11 cellular contexts compared by ENCODE assay signal in the genomic region with DNA sequence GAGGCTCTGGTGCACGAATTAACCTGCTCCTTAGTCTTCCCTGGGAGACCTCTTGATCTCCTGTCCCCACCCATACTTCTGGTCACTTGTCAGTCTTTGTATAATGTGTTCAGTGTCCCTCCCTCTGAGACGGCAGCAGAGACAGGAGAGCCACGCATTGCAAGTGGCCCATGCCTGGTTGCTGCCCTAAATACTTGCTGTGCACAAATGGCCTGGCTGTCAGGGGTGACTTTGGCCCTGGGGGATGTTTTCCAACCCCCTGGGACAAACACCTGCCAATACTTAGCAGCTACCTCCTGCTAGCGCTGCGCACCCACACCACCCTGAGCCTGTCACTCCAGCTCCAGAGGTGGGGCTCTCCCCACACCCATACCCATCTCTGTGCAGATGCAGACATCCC. TPM values are rescaled to one million over a fixed set of nuclear protein-coding genes. Genes with fewer than 3 reads are reported as not detected.
A peak's percentile ranks its signal among the peaks of the same experiment; 100 is the strongest.
DNase-seq lines count a peak whose midpoint lies in the region; ATAC-seq and TF ChIP-seq lines count a peak whose summit lies in the region.
"Had no signal": no experiment of that assay in that cellular context is flagged by ENCODE, and none has a peak within 500 bp of the region (broad histone marks: within the 10 kb centered on the region; RNA-seq: fewer than 3 reads in every experiment).

No MANE protein-coding gene starts in this region.

- peak overlapping the region; percentile 1 to 33 for H3K27ac ChIP-seq in breast epithelium
- H3K27ac ChIP-seq in mammary epithelial cell (ENCODE audit: insufficient read depth, low read depth, low read length) = no peak overlapping the region
- peak overlapping the region; percentile 68 to 80 for H3K27ac ChIP-seq in ascending aorta
- H3K27ac ChIP-seq in GM23338 (ENCODE audit: low read depth) = no peak overlapping the region
- H3K27ac ChIP-seq: cardiac muscle cell had no signal

- no peak for ATAC-seq in naive B cell (ENCODE audit: low read depth in 2 of 2)
- no peak for ATAC-seq in GM23338

- H3K36me3 Mint-ChIP-seq in naive B cell = no peaks in the 10 kb centered on the region
- no peaks in the 10 kb centered on the region for H3K36me3 Mint-ChIP-seq in type B pancreatic cell
- H3K36me3 Mint-ChIP-seq in GM23338 (ENCODE audit: low read depth) = no peaks in the 10 kb centered on the region

- no peak overlapping the region for H2AFZ ChIP-seq in mammary epithelial cell (ENCODE audit: low read depth, low read length)
- no peak overlapping the region for H2AFZ ChIP-seq in GM23338

- H3K4me3 ChIP-seq in breast epithelium (no peak overlapping the region), mammary epithelial cell (replicated peaks in 1 of 3; ENCODE audit: insufficient read depth in 1 of 3, low read depth in 2 of 3, low read length in 3 of 3) (no peak overlapping the region), ascending aorta (peak overlapping the region in 1 of 2 donors; percentile 11), GM23338 (no peak overlapping the region)
- H3K4me3 ChIP-seq: cardiac muscle cell, MG63 had no signal

- intact Hi-C loops in breast epithelium (cut with DNase I; ENCODE audit: low total_unique reads) = no loop called here
- intact Hi-C loops in mammary epithelial cell (cut with micrococcal nuclease) = no loop called here
- intact Hi-C loops in ascending aorta (cut with DNase I) = loop anchor here (1.0 kb wide), 1 partner anchor 8 kb away; no protein-coding TSS in a partner anchor

- no peaks in the 10 kb centered on the region for H3K9me3 ChIP-seq in breast epithelium
- no peaks in the 10 kb centered on the region for H3K9me3 ChIP-seq in mammary epithelial cell (replicated peaks; ENCODE audit: insufficient read depth, low read length)
- H3K9me3 ChIP-seq in ascending aorta = no peaks in the 10 kb centered on the region
- H3K9me3 ChIP-seq: MG63 had no signal

- in situ Hi-C loops in mammary epithelial cell (cut with MboI; ENCODE audit: low sequenced_read_pairs in 2 of 2) = no loop called here

- CTCF ChIA-PET in mammary epithelial cell (lab: Charles Lee; ENCODE audit: low non-redundant PET) = no interaction called here

- H3K4me1 ChIP-seq in breast epithelium (peaks cover 21 to 44% of the 10 kb centered on the region in 2 donors), mammary epithelial cell (ENCODE audit: insufficient read depth, low read length) (peaks cover 40% of the 10 kb centered on the region), ascending aorta (peaks cover 25 to 49% of the 10 kb centered on the region in 2 donors), GM23338 (ENCODE audit: insufficient read depth) (peaks cover 4% of the 10 kb centered on the region; the same call in 1 of the 2 replicates)

- dilution Hi-C loops in mammary epithelial cell (cut with HindIII; ENCODE audit: low sequenced_read_pairs) = no loop called here

- peak overlapping the region in 5 of 6 donors; percentile 12 to 100 (median 87) for H3K27ac Mint-ChIP-seq in naive B cell
- peak overlapping the region; percentile 55 for H3K27ac Mint-ChIP-seq in type B pancreatic cell
- H3K27ac Mint-ChIP-seq in GM23338 = no peak overlapping the region

- BruUV-seq in mammary epithelial cell (replicated peaks; lab: Mats Ljungman, UMichigan) = no TSS peak

- H3K9ac ChIP-seq in mammary epithelial cell (ENCODE audit: insufficient read depth, low read length) = no peak overlapping the region

- no peak for DNase-seq in breast epithelium (ENCODE audit: low spot score in 2 of 2)
- DNase-seq in mammary epithelial cell = no peak
- DNase-seq in ascending aorta (ENCODE audit: low spot score in 2 of 2) = no peak
- DNase-seq in naive B cell = no peak
- DNase-seq in type B pancreatic cell (ENCODE audit: extremely low spot score, unreplicated experiment) = no peak
- no peak for DNase-seq in GM23338 (ENCODE audit: low spot score)
- no peak for DNase-seq in HPDE6-E6E7 (ENCODE audit: extremely low spot score)
- DNase-seq in NCI-H1105 treated with DMSO at 0.1 percent for 48 hours (lab: John Stamatoyannopoulos, UW) = no peak
- DNase-seq: MG63, NCI-H446 treated with DMSO at 0.1 percent for 48 hours had no signal

- no peaks in the 10 kb centered on the region for H3K9me2 ChIP-seq in GM23338 (ENCODE audit: insufficient read depth)

- H3K4me3 Mint-ChIP-seq in naive B cell (peak overlapping the region in 7 of 8 donors; percentile 9 to 95 (median 74)), type B pancreatic cell (no peak overlapping the region), GM23338 (no peak overlapping the region)

- H3K79me2 ChIP-seq in mammary epithelial cell (ENCODE audit: insufficient read depth, low read length) (peaks cover 99% of the 10 kb centered on the region), GM23338 (replicated peaks; ENCODE audit: insufficient read depth) (peaks cover 62% of the 10 kb centered on the region)

- WGBS in mammary epithelial cell (ENCODE audit: low coverage, missing lambda C conversion rate) = 83% methylated on average over 5 of the region's 5 CpGs

- H4K20me1 ChIP-seq in mammary epithelial cell (ENCODE audit: insufficient read depth, low read length) (peaks cover 4% of the 10 kb centered on the region), GM23338 (replicated peaks; ENCODE audit: insufficient read depth) (no peaks in the 10 kb centered on the region; the same call in 1 of the 2 replicates)

- TF ChIP-seq CTCF in breast epithelium (IDR thresholded peaks at IDR 0.05) (no peak), mammary epithelial cell (conservative IDR thresholded peaks at IDR 0.05 in 1 of 2, IDR thresholded peaks at IDR 0.05 in 1 of 2; ENCODE audit: extremely low read depth in 1 of 2, insufficient read depth in 1 of 2, low read depth in 1 of 2, low read length in 2 of 2) (no peak), ascending aorta (IDR thresholded peaks at IDR 0.05) (no peak), type B pancreatic cell (conservative IDR thresholded peaks at IDR 0.05) (no peak), GM23338 (conservative IDR thresholded peaks at IDR 0.05; ENCODE audit: low read depth in 2 of 2) (no peak)

- H3K27me3 ChIP-seq in breast epithelium (no peaks in the 10 kb centered on the region), mammary epithelial cell (ENCODE audit: insufficient read depth, low read length) (no peaks in the 10 kb centered on the region), ascending aorta (no peaks in the 10 kb centered on the region), GM23338 (ENCODE audit: insufficient read depth) (no peaks in the 10 kb centered on the region)
- H3K27me3 ChIP-seq: cardiac muscle cell, MG63 had no signal

- TF ChIP-seq POLR2A in breast epithelium (IDR thresholded peaks at IDR 0.05) = no peak

- no peaks in the 10 kb centered on the region for H3K36me3 ChIP-seq in breast epithelium
- no peaks in the 10 kb centered on the region for H3K36me3 ChIP-seq in mammary epithelial cell (ENCODE audit: insufficient read depth, low read length)
- peaks cover 4 to 10% of the 10 kb centered on the region in 2 donors for H3K36me3 ChIP-seq in ascending aorta
- no peaks in the 10 kb centered on the region for H3K36me3 ChIP-seq in GM23338 (ENCODE audit: insufficient read depth)
- H3K36me3 ChIP-seq: cardiac muscle cell had no signal

- H3K4me1 Mint-ChIP-seq in naive B cell (peaks cover 83 to 100% (median 97%) of the 10 kb centered on the region in 3 donors), type B pancreatic cell (ENCODE audit: unreplicated experiment) (peaks cover 17% of the 10 kb centered on the region), GM23338 (peaks cover 21% of the 10 kb centered on the region)

- H3K9me3 Mint-ChIP-seq in naive B cell (no peaks in the 10 kb centered on the region), type B pancreatic cell (no peaks in the 10 kb centered on the region), GM23338 (no peaks in the 10 kb centered on the region)

- H3K4me2 ChIP-seq in mammary epithelial cell (ENCODE audit: insufficient read depth, low read depth, low read length) (no peak overlapping the region), GM23338 (no peak overlapping the region)

- H3K27me3 Mint-ChIP-seq in naive B cell (no peaks in the 10 kb centered on the region), type B pancreatic cell (no peaks in the 10 kb centered on the region), GM23338 (ENCODE audit: insufficient read depth, low read depth, poor library complexity) (peaks cover 8% of the 10 kb centered on the region)

- H3F3A ChIP-seq in GM23338 (replicated peaks; ENCODE audit: low read depth) = no peaks in the 10 kb centered on the region

RNA-seq across cellular contexts. Expression of a gene that starts 17.2 kb away (rescaled TPM):
- total RNA-seq in breast epithelium = 10 to 100 TPM; 26.3 to 52.2 (median 28.2) TPM
- total RNA-seq in mammary epithelial cell = 10 to 100 TPM; 49.8 to 62.3 TPM
- polyA plus RNA-seq in mammary epithelial cell = 25.1 TPM
- polyA minus RNA-seq in mammary epithelial cell = 40.5 TPM
- total RNA-seq in ascending aorta = 235 TPM
- 10 to 100 TPM; 16.6 to 58.8 (median 40.0) TPM for polyA plus RNA-seq in naive B cell (ENCODE audit: low read depth in 6 of 6)
- total RNA-seq in type B pancreatic cell (ENCODE audit: low replicate concordance) = 38.6 and 58.2 TPM in 2 replicates
- total RNA-seq in GM23338 (2014; rRNA removed; shearing (Covaris generic)) = 21.5 and 23.5 TPM in 2 replicates
- 28.6 and 35.7 TPM in 2 replicates for polyA plus RNA-seq in GM23338 (2016; fragmentation: Nextera tagmentation; extraction: Ambion mirVana)

Comparison
In these comparisons a context has a peak if more than half of its experiments do, and no peak if none do; other contexts are left out.
1. H3K27ac ChIP-seq: peak in breast epithelium (2 of 2) and ascending aorta (2 of 2); none in mammary epithelial cell (single experiment) and GM23338 (single experiment).
2. H3K4me3 Mint-ChIP-seq: peak in naive B cell (7 of 8); none in type B pancreatic cell (single experiment) and GM23338 (single experiment).